Comparison of ENCODE assay signal across 9 cellular contexts in the genomic region with DNA sequence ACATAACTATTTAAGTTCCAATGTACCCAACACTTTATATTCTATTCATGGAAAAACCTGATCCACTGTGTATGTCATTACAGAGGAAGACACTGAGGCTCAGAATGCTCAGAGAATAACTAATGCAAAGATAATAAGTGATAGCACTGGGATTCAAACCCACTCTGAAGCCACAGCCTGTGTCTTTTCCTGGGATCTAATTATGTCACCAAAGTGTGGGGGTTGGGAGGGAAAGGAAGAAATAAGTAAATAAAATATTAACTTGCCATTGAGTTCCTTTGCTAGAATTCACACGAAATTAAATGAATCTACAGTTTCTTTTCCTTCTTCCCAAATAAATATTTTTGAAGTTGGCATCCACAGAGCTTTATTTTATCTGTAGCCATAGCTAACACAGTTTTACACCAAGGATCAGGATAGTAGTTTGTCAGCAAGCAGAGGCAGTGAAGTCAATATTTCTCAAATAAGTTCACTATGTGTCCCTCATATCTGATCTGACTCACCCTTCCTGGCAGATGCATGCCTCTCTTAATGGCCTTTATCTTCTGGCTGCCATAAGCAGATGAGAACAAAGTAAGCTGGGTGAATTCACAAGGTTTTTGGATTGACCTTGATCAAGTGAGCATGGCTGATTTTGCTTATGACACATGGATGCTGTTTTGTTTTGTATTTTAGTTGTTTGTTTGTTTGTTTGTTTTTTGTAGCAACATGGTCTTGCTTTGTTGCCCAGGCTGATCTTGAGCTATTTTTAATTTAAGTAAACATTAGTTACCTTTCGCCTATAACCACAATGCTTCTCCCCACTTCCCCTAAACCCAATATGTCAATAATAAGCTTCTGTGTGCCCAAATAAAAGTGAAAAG. TPM values are rescaled to one million over a fixed set of nuclear protein-coding genes. Genes with fewer than 3 reads are reported as not detected.
DNase-seq lines count a peak whose midpoint lies in the region; TF ChIP-seq lines count a peak whose summit lies in the region.
"Had no signal": no experiment of that assay in that cellular context is flagged by ENCODE, and none has a peak within 500 bp of the region (broad histone marks: within the 10 kb centered on the region; RNA-seq: fewer than 3 reads in every experiment).

No MANE protein-coding gene starts in this region.

- H3K27me3 Mint-ChIP-seq in activated naive CD8-positive, alpha-beta T cell treated with anti-CD3 and anti-CD28 coated beads for 36 hours, result peaks cover 46% of the 10 kb centered on the region

- H3K4me3 Mint-ChIP-seq in activated naive CD8-positive, alpha-beta T cell treated with anti-CD3 and anti-CD28 coated beads for 36 hours, result no peak overlapping the region

- peak overlapping the region; percentile 46; the same call in 1 of the 2 replicates for H3K4me3 ChIP-seq in GM12864 (ENCODE audit: low read depth, low read length)
- no peak overlapping the region; the same call in 1 of the 2 replicates for H3K4me3 ChIP-seq in HEK293 (ENCODE audit: low read depth, low read length)

- no peaks in the 10 kb centered on the region for H3K36me3 ChIP-seq in HEK293 (ENCODE audit: control insufficient read depth in 2 of 2, insufficient read depth in 1 of 2, low read length in 2 of 2)

- H3K9me3 Mint-ChIP-seq in activated naive CD8-positive, alpha-beta T cell treated with anti-CD3 and anti-CD28 coated beads for 36 hours, result no peaks in the 10 kb centered on the region

- no peaks in the 10 kb centered on the region for H3K9me3 ChIP-seq in HEK293 (ENCODE audit: control insufficient read depth, insufficient read depth, low read depth, low read length)

- no peak for TF ChIP-seq CTCF in GM12864 (IDR thresholded peaks at IDR 0.05; ENCODE audit: low read depth, low read length, missing control alignments)
- TF ChIP-seq CTCF in HEK293 (tag by site-specific recombination; IDR thresholded peaks at IDR 0.05), result no peak

- no peak overlapping the region for H3K27ac Mint-ChIP-seq in activated naive CD8-positive, alpha-beta T cell treated with anti-CD3 and anti-CD28 coated beads for 36 hours
- H3K27ac Mint-ChIP-seq: IgD-negative memory B cell had no signal

- no peak for DNase-seq in GM12864 (ENCODE audit: low read depth)
- peak; percentile 44 for DNase-seq in NCI-H2029 (lab: John Stamatoyannopoulos, UW)
- peak; percentile 57 for DNase-seq in kidney glomerular epithelial cell (lab: John Stamatoyannopoulos, UW)
- no peak for DNase-seq in CD1c-positive myeloid dendritic cell (ENCODE audit: extremely low spot score)
- DNase-seq in GM19238 (ENCODE audit: insufficient read length, low spot score), result no peak
- no peak for DNase-seq in activated CD4-positive, alpha-beta T cell treated with anti-CD3 and anti-CD28 coated beads, Interleukin-2, amount 50 U/mL, for 1 hour
- no peak for DNase-seq in activated naive CD8-positive, alpha-beta T cell treated with anti-CD3 and anti-CD28 coated beads for 36 hours

- CTCF ChIA-PET in HEK293 (lab: Yijun Ruan, JAX), result no interaction called here

- POLR2A ChIA-PET in HEK293 (lab: Yijun Ruan, JAX), result no interaction called here

- H3K27ac ChIP-seq in HEK293 (ENCODE audit: extremely low read depth, low read depth, low read length), result no peak overlapping the region

- peaks cover 4% of the 10 kb centered on the region for H3K36me3 Mint-ChIP-seq in activated naive CD8-positive, alpha-beta T cell treated with anti-CD3 and anti-CD28 coated beads for 36 hours
- H3K36me3 Mint-ChIP-seq: IgD-negative memory B cell had no signal

- H3K4me1 ChIP-seq in HEK293 (ENCODE audit: control insufficient read depth, insufficient read depth, low read length), result peaks cover 19% of the 10 kb centered on the region

- no peaks in the 10 kb centered on the region for H3K4me1 Mint-ChIP-seq in activated naive CD8-positive, alpha-beta T cell treated with anti-CD3 and anti-CD28 coated beads for 36 hours

TF ChIP-seq in HEK293, 187 proteins besides CTCF, POLR2A, EP300 and RAD21:
- TF ChIP-seq ZNF660 (tag by site-specific recombination; IDR thresholded peaks at IDR 0.05) (no peak), PRDM6 (tag by site-specific recombination; IDR thresholded peaks at IDR 0.05) (peak; percentile 57), ZNF146 (tag by site-specific recombination; IDR thresholded peaks at IDR 0.05) (no peak), ZEB2 (tag by site-specific recombination; IDR thresholded peaks at IDR 0.05) (0 out of 2 replicates have a peak, but pooled peaks have one; percentile 37)
- TF ChIP-seq, protein P1, sequence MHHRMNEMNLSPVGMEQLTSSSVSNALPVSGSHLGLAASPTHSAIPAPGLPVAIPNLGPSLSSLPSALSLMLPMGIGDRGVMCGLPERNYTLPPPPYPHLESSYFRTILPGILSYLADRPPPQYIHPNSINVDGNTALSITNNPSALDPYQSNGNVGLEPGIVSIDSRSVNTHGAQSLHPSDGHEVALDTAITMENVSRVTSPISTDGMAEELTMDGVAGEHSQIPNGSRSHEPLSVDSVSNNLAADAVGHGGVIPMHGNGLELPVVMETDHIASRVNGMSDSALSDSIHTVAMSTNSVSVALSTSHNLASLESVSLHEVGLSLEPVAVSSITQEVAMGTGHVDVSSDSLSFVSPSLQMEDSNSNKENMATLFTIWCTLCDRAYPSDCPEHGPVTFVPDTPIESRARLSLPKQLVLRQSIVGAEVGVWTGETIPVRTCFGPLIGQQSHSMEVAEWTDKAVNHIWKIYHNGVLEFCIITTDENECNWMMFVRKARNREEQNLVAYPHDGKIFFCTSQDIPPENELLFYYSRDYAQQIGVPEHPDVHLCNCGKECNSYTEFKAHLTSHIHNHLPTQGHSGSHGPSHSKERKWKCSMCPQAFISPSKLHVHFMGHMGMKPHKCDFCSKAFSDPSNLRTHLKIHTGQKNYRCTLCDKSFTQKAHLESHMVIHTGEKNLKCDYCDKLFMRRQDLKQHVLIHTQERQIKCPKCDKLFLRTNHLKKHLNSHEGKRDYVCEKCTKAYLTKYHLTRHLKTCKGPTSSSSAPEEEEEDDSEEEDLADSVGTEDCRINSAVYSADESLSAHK (tag by site-specific recombination; IDR thresholded peaks at IDR 0.05), result no peak

RNA-seq across cellular contexts. Expression of gene RAPGEF5, which starts 6.3 kb away (rescaled TPM):
- under 1 TPM; 0.54 to 0.82 TPM for total RNA-seq in activated naive CD8-positive, alpha-beta T cell treated with anti-CD3 and anti-CD28 coated beads for 36 hours

Comparison
In these comparisons a context has a peak if more than half of its experiments do, and no peak if none do; other contexts are left out.
1. DNase-seq: peak in NCI-H2029 (single experiment) and kidney glomerular epithelial cell (single experiment); none in GM12864 (single experiment), CD1c-positive myeloid dendritic cell (single experiment), GM19238 (single experiment), activated CD4-positive, alpha-beta T cell treated with anti-CD3 and anti-CD28 coated beads, Interleukin-2, amount 50 U/mL, for 1 hour (single experiment) and activated naive CD8-positive, alpha-beta T cell treated with anti-CD3 and anti-CD28 coated beads for 36 hours (single experiment).